In the genomic region with DNA sequence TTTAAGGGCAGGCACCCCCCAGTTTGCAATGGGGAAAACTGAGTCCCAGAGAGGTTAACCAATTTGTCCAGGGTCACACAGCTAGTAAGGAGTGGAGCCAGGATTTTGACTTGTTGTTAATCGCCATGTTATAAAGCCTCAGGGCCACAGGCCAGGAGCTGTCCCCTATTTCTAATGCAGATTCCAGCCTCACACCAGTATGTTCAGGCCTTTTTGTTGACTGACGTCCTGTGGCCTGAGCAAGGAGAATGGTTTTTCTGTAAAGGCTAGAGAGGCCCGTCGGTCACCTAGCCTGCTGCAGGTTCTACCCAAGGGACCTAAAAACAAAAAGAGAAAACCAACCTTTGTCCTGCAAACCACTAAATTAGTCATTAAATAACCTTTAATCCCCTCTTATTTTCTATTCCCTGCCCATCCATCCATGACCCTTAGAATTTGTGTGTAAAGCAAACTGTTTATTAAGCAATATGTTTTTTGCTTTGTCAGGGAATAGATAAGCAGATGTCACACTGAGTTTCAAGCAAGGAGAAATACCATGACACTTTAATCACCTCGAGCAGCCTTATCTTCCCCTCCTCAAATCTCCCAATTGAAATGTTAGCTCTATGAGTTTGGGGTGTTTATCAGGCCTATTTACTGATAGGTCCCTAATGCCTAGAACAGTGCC, we compare ENCODE assay signal across 28 cellular contexts. TPM values are rescaled to one million over a fixed set of nuclear protein-coding genes. Genes with fewer than 3 reads are reported as not detected.
DNase-seq lines count a peak whose midpoint lies in the region; ATAC-seq and TF ChIP-seq lines count a peak whose summit lies in the region.
"Had no signal": no experiment of that assay in that cellular context is flagged by ENCODE, and none has a peak within 500 bp of the region (broad histone marks: within the 10 kb centered on the region; RNA-seq: fewer than 3 reads in every experiment).

No MANE protein-coding gene starts in this region.

- peaks cover 12% of the 10 kb centered on the region for H3K4me1 Mint-ChIP-seq in nephron
- H3K4me1 Mint-ChIP-seq: activated B cell treated with CpG ODN at 0.5 μM for 24 hours had no signal

- H3K27ac Mint-ChIP-seq in nephron = peak overlapping the region in 2 of 3 experiments; percentile 46 to 89
- H3K27ac Mint-ChIP-seq: activated B cell treated with CpG ODN at 0.5 μM for 24 hours; activated naive CD4-positive, alpha-beta T cell treated with anti-CD3 and anti-CD28 coated beads for 36 hours; activated T-helper 1 cell treated with anti-CD3 and anti-CD28 coated beads, Interleukin-12 subunit alpha, Interleukin-12 subunit beta, Interleukin-2, Interleukin-4 antibody, amounts not matched to agents 30 ng/mL and 10 ng/mL and 1 ng/mL, durations not matched to agents 14 hours and 24 hours and 36 hours; mesothelial cell of epicardium; naive thymus-derived CD4-positive, alpha-beta T cell had no signal

- peaks cover 22% of the 10 kb centered on the region for H3K36me3 Mint-ChIP-seq in nephron (ENCODE audit: low read depth)
- H3K36me3 Mint-ChIP-seq: naive thymus-derived CD4-positive, alpha-beta T cell had no signal

- 55% methylated on average over 5 of the region's 5 CpGs for WGBS in hepatocyte (ENCODE audit: low lambda C conversion rate, missing lambda C conversion rate)

- DNase-seq in WERI-Rb-1 (no peak), hepatocyte (ENCODE audit: low spot score) (no peak), retina (no peak)
- DNase-seq: ACHN; activated B cell treated with CpG ODN at 0.5 μM for 24 hours; activated CD4-positive, alpha-beta T cell treated with anti-CD3 and anti-CD28 coated beads, Interleukin-2, amount 50 U/mL, for 4 hours; activated naive CD4-positive, alpha-beta T cell treated with anti-CD3 and anti-CD28 coated beads for 36 hours; amniotic stem cell; cortex of kidney; DMS153; H9; left ventricle myocardium inferior; naive thymus-derived CD4-positive, alpha-beta T cell; NCI-H1436; NCI-H774; stimulated activated CD4-positive, alpha-beta T cell treated with anti-CD3 and anti-CD28 coated beads, Interleukin-2, amount 100 ng/mL, for 48 hours; transverse colon had no signal

- TF ChIP-seq CTCF in WERI-Rb-1 (IDR thresholded peaks at IDR 0.05; ENCODE audit: low read depth, low read length) = no peak
- no peak for TF ChIP-seq CTCF in hepatocyte (IDR thresholded peaks at IDR 0.05; ENCODE audit: poor library complexity)
- TF ChIP-seq CTCF in nephron (IDR thresholded peaks at IDR 0.05; ENCODE audit: unreplicated experiment in 3 of 3) = no peak

- no peak overlapping the region for H2AFZ ChIP-seq in hepatocyte

- H3K27me3 Mint-ChIP-seq in nephron (ENCODE audit: low read depth) = no peaks in the 10 kb centered on the region
- H3K27me3 Mint-ChIP-seq: activated B cell treated with CpG ODN at 0.5 μM for 24 hours; naive thymus-derived CD4-positive, alpha-beta T cell had no signal

- H3K9me3 Mint-ChIP-seq in nephron = no peaks in the 10 kb centered on the region
- H3K9me3 Mint-ChIP-seq: activated B cell treated with CpG ODN at 0.5 μM for 24 hours; activated naive CD4-positive, alpha-beta T cell treated with anti-CD3 and anti-CD28 coated beads for 36 hours; activated T-helper 1 cell treated with anti-CD3 and anti-CD28 coated beads, Interleukin-12 subunit alpha, Interleukin-12 subunit beta, Interleukin-2, Interleukin-4 antibody, amounts not matched to agents 30 ng/mL and 10 ng/mL and 1 ng/mL, durations not matched to agents 14 hours and 24 hours and 36 hours; mesothelial cell of epicardium; naive thymus-derived CD4-positive, alpha-beta T cell had no signal

- no peak overlapping the region for H3K4me3 Mint-ChIP-seq in nephron
- H3K4me3 Mint-ChIP-seq: activated B cell treated with CpG ODN at 0.5 μM for 24 hours; activated naive CD4-positive, alpha-beta T cell treated with anti-CD3 and anti-CD28 coated beads for 36 hours; activated T-helper 1 cell treated with anti-CD3 and anti-CD28 coated beads, Interleukin-12 subunit alpha, Interleukin-12 subunit beta, Interleukin-2, Interleukin-4 antibody, amounts not matched to agents 30 ng/mL and 10 ng/mL and 1 ng/mL, durations not matched to agents 14 hours and 24 hours and 36 hours; H9; mesothelial cell of epicardium; naive thymus-derived CD4-positive, alpha-beta T cell had no signal

- H3K4me3 ChIP-seq in HUES48 (ENCODE audit: low read depth, low read length) = no peak overlapping the region
- H3K4me3 ChIP-seq in WERI-Rb-1 (ENCODE audit: low read depth, low read length) = no peak overlapping the region; the same call in 1 of the 2 replicates
- H3K4me3 ChIP-seq in hepatocyte = no peak overlapping the region
- H3K4me3 ChIP-seq: left ventricle myocardium inferior, transverse colon had no signal

- no peaks in the 10 kb centered on the region for H3K79me2 ChIP-seq in hepatocyte

- H3K9me3 ChIP-seq in HUES48 (ENCODE audit: control insufficient read depth, insufficient read depth, low read length) (no peaks in the 10 kb centered on the region), WERI-Rb-1 (ENCODE audit: severe bottlenecking) (no peaks in the 10 kb centered on the region), hepatocyte (ENCODE audit: low read depth) (no peaks in the 10 kb centered on the region)
- H3K9me3 ChIP-seq: left ventricle myocardium inferior, transverse colon had no signal

- ATAC-seq in HG02981 (IDR thresholded peaks at IDR 0.05; ENCODE audit: unreplicated experiment) (no peak), HG02852 (IDR thresholded peaks at IDR 0.05; ENCODE audit: unreplicated experiment) (no peak)
- ATAC-seq: naive thymus-derived CD4-positive, alpha-beta T cell; Right ventricle myocardium inferior had no signal

- no peaks in the 10 kb centered on the region for H3K27me3 ChIP-seq in HUES48 (ENCODE audit: control insufficient read depth, insufficient read depth, low read length)
- no peaks in the 10 kb centered on the region for H3K27me3 ChIP-seq in WERI-Rb-1 (ENCODE audit: insufficient read depth, low read depth, severe bottlenecking)
- no peaks in the 10 kb centered on the region for H3K27me3 ChIP-seq in hepatocyte
- H3K27me3 ChIP-seq: transverse colon had no signal

- no peak overlapping the region for H3K9ac ChIP-seq in HUES48 (ENCODE audit: low read depth, low read length)
- H3K9ac ChIP-seq: KMS-11 had no signal

- peak overlapping the region; percentile 62 for H3K27ac ChIP-seq in HUES48 (ENCODE audit: low read depth, low read length)
- peak overlapping the region; percentile 76 for H3K27ac ChIP-seq in WERI-Rb-1
- H3K27ac ChIP-seq in hepatocyte = peak overlapping the region; percentile 71
- H3K27ac ChIP-seq: KMS-11, left ventricle myocardium inferior, transverse colon had no signal

- H3K9me2 ChIP-seq in hepatocyte (replicated peaks; ENCODE audit: insufficient read depth) = no peaks in the 10 kb centered on the region

- no peaks in the 10 kb centered on the region for H4K20me1 ChIP-seq in hepatocyte (ENCODE audit: insufficient read depth, poor library complexity, severe bottlenecking)

- H3K4me1 ChIP-seq in HUES48 (ENCODE audit: control insufficient read depth, insufficient read depth, low read length) (peaks cover 20% of the 10 kb centered on the region), hepatocyte (ENCODE audit: insufficient read depth) (peaks cover 50% of the 10 kb centered on the region)
- H3K4me1 ChIP-seq: left ventricle myocardium inferior, transverse colon had no signal

- no peak overlapping the region for H3K4me2 ChIP-seq in hepatocyte
- H3K4me2 ChIP-seq: KMS-11 had no signal

- no peaks in the 10 kb centered on the region for H3K36me3 ChIP-seq in HUES48 (ENCODE audit: control insufficient read depth, insufficient read depth, low read length)
- no peaks in the 10 kb centered on the region for H3K36me3 ChIP-seq in WERI-Rb-1
- H3K36me3 ChIP-seq in hepatocyte (replicated peaks; ENCODE audit: insufficient read depth, low read depth) = no peaks in the 10 kb centered on the region

RNA-seq across cellular contexts. Expression of a gene that starts 14.1 kb away (rescaled TPM):
- 20.1 and 26.2 TPM in 2 replicates for total RNA-seq in hepatocyte
- polyA plus RNA-seq in hepatocyte = 30.6 and 31.3 TPM in 2 replicates
- total RNA-seq: activated B cell treated with CpG ODN at 0.5 μM for 24 hours; activated naive CD4-positive, alpha-beta T cell treated with anti-CD3 and anti-CD28 coated beads for 36 hours; activated T-helper 1 cell treated with anti-CD3 and anti-CD28 coated beads, Interleukin-12 subunit alpha, Interleukin-12 subunit beta, Interleukin-2, Interleukin-4 antibody, amounts not matched to agents 30 ng/mL and 10 ng/mL and 1 ng/mL, durations not matched to agents 14 hours and 24 hours and 36 hours; HT-29; naive thymus-derived CD4-positive, alpha-beta T cell; T-helper 2 cell treated with Interferon-gamma antibody and Interleukin-4, amounts not matched to agents 100 ng/mL and 5 ng/mL, for 36 hours had no signal
- polyA plus RNA-seq: naive thymus-derived CD4-positive, alpha-beta T cell had no signal

RNA-seq across cellular contexts. Expression of a gene that starts 31.0 kb away (rescaled TPM):
- total RNA-seq in hepatocyte = 18.9 and 19.8 TPM in 2 replicates
- 13.8 and 14.3 TPM in 2 replicates for polyA plus RNA-seq in hepatocyte

RNA-seq across cellular contexts. Expression of a gene that starts 54.3 kb away (rescaled TPM):
- total RNA-seq in hepatocyte = 0.24 and 0.93 TPM in 2 replicates
- 0.40 and 0.58 TPM in 2 replicates for polyA plus RNA-seq in hepatocyte
- total RNA-seq: activated B cell treated with CpG ODN at 0.5 μM for 24 hours; activated naive CD4-positive, alpha-beta T cell treated with anti-CD3 and anti-CD28 coated beads for 36 hours; activated T-helper 1 cell treated with anti-CD3 and anti-CD28 coated beads, Interleukin-12 subunit alpha, Interleukin-12 subunit beta, Interleukin-2, Interleukin-4 antibody, amounts not matched to agents 30 ng/mL and 10 ng/mL and 1 ng/mL, durations not matched to agents 14 hours and 24 hours and 36 hours; mesothelial cell of epicardium; naive thymus-derived CD4-positive, alpha-beta T cell; osteoblast; T-helper 2 cell treated with Interferon-gamma antibody and Interleukin-4, amounts not matched to agents 100 ng/mL and 5 ng/mL, for 36 hours had no signal
- polyA plus RNA-seq: naive thymus-derived CD4-positive, alpha-beta T cell had no signal
